In genomic region chr11:112280268-112281126, GRCh38 we compare ENCODE assay signal across 7 cellular contexts.
DNase-seq lines count a peak whose midpoint lies in the region; ATAC-seq, FAIRE-seq and TF ChIP-seq lines count a peak whose summit lies in the region.

No MANE protein-coding gene starts in this region.

- peak; percentile 66 for ATAC-seq in HG03025 (IDR thresholded peaks at IDR 0.05; ENCODE audit: low FRiP score, unreplicated experiment)

- H3K4me3 ChIP-seq in WI38 (ENCODE audit: low read depth, low read length) (no peak overlapping the region), cardiac fibroblast (replicated peaks in 1 of 2; ENCODE audit: low read depth in 2 of 2, low read length in 2 of 2) (peak overlapping the region; percentile 30 to 44)

- DNase-seq in GM13977 (ENCODE audit: low spot score) (peak; percentile 83), NCI-H2171 treated with DMSO at 0.1 percent for 48 hours (lab: John Stamatoyannopoulos, UW) (peak; percentile 84), cardiac fibroblast (ENCODE audit: low read depth in 2 of 2) (peak; percentile 87 to 89)
- DNase-seq in stimulated activated CD4-positive, alpha-beta T cell treated with anti-CD3 and anti-CD28 coated beads, Interleukin-12 subunit alpha, Interleukin-12 subunit beta, amount 100 ng/mL, for 48 hours (ENCODE audit: low read depth in 2 of 3, low spot score in 1 of 3), result peak; percentile 43 to 65 (median 46)

- in situ Hi-C loops in GM13977 (cut with MboI; ENCODE audit: low pct_unique_long_range_greater_than_20kb, low sequenced_read_pairs, unreplicated experiment), result loop anchor here (10.0 to 25.0 kb wide), 2 partner anchors 304 to 1007 kb away; no protein-coding TSS in a partner anchor

- peak; percentile 75 for FAIRE-seq in islet of Langerhans (lab: Jason Lieb, UNC)

- TF ChIP-seq CTCF in GM13977 (IDR thresholded peaks at IDR 0.05; ENCODE audit: extremely low read depth, insufficient read depth, missing control alignments) (peak; percentile 75), WI38 (IDR thresholded peaks at IDR 0.05; ENCODE audit: low read depth, low read length) (peak; percentile 74), cardiac fibroblast (IDR thresholded peaks at IDR 0.05; ENCODE audit: low read depth, low read length) (peak; percentile 71)
